Comparison of ENCODE assay signal across 9 cellular contexts in genomic region chr19:29663861-29664752, GRCh38. TPM values are rescaled to one million over a fixed set of nuclear protein-coding genes. Genes with fewer than 3 reads are reported as not detected.
DNase-seq lines count a peak whose midpoint lies in the region; ATAC-seq and TF ChIP-seq lines count a peak whose summit lies in the region.
"Had no signal": no experiment of that assay in that cellular context is flagged by ENCODE, and none has a peak within 500 bp of the region (broad histone marks: within the 10 kb centered on the region; RNA-seq: fewer than 3 reads in every experiment).

No MANE protein-coding gene starts in this region.

- peak overlapping the region; percentile 94 for H3K4me3 ChIP-seq in thoracic aorta

- peak overlapping the region; percentile 88 for H3K4me3 Mint-ChIP-seq in activated CD4-positive, alpha-beta T cell treated with anti-CD3 and anti-CD28 coated beads, Interleukin-2, amount 10 ng/mL, durations not matched to agents 7 days and 5 days
- peak overlapping the region; percentile 82 for H3K4me3 Mint-ChIP-seq in activated T-helper 17 cell treated with anti-CD3 and anti-CD28 coated beads, Interleukin-2, amount 50 U/mL, for 72 hours

- POLR2A ChIA-PET in activated CD4-positive, alpha-beta T cell treated with anti-CD3 and anti-CD28 coated beads, Interleukin-2, amount 10 ng/mL, durations not matched to agents 7 days and 5 days (lab: Charles Lee): no interaction called here

- peaks cover 46 to 60% of the 10 kb centered on the region in 2 donors for H3K4me1 ChIP-seq in thoracic aorta (ENCODE audit: control insufficient read depth in 1 of 2, low read depth in 2 of 2)

- CTCF ChIA-PET in activated CD4-positive, alpha-beta T cell treated with anti-CD3 and anti-CD28 coated beads, Interleukin-2, amount 10 ng/mL, durations not matched to agents 7 days and 5 days (lab: Charles Lee): interaction anchor here (0.9 to 5.2 kb wide), 6 partner anchors 8 to 53 kb away, joined by 3 to 34 read pairs (median 6); no protein-coding TSS in a partner anchor

- H3K36me3 ChIP-seq in thoracic aorta: no peaks in the 10 kb centered on the region

- H3K4me1 Mint-ChIP-seq in activated CD4-positive, alpha-beta T cell treated with anti-CD3 and anti-CD28 coated beads, Interleukin-2, amount 10 ng/mL, durations not matched to agents 7 days and 5 days: peaks cover 57% of the 10 kb centered on the region
- H3K4me1 Mint-ChIP-seq in activated T-helper 17 cell treated with anti-CD3 and anti-CD28 coated beads, Interleukin-2, amount 50 U/mL, for 72 hours: peaks cover 17% of the 10 kb centered on the region

- no peaks in the 10 kb centered on the region for H3K9me3 Mint-ChIP-seq in activated CD4-positive, alpha-beta T cell treated with anti-CD3 and anti-CD28 coated beads, Interleukin-2, amount 10 ng/mL, durations not matched to agents 7 days and 5 days
- H3K9me3 Mint-ChIP-seq in activated T-helper 17 cell treated with anti-CD3 and anti-CD28 coated beads, Interleukin-2, amount 50 U/mL, for 72 hours: no peaks in the 10 kb centered on the region

- H3K36me3 Mint-ChIP-seq in activated CD4-positive, alpha-beta T cell treated with anti-CD3 and anti-CD28 coated beads, Interleukin-2, amount 10 ng/mL, durations not matched to agents 7 days and 5 days (ENCODE audit: low read depth): peaks cover 25% of the 10 kb centered on the region
- peaks cover 36% of the 10 kb centered on the region for H3K36me3 Mint-ChIP-seq in activated T-helper 17 cell treated with anti-CD3 and anti-CD28 coated beads, Interleukin-2, amount 50 U/mL, for 72 hours (ENCODE audit: low read depth)

- peak overlapping the region; percentile 95 for H3K27ac ChIP-seq in thoracic aorta

- H3K27me3 Mint-ChIP-seq in activated CD4-positive, alpha-beta T cell treated with anti-CD3 and anti-CD28 coated beads, Interleukin-2, amount 10 ng/mL, durations not matched to agents 7 days and 5 days: no peaks in the 10 kb centered on the region
- no peaks in the 10 kb centered on the region for H3K27me3 Mint-ChIP-seq in activated T-helper 17 cell treated with anti-CD3 and anti-CD28 coated beads, Interleukin-2, amount 50 U/mL, for 72 hours

- no peaks in the 10 kb centered on the region for H3K27me3 ChIP-seq in thoracic aorta (replicated peaks; ENCODE audit: insufficient read depth)

- no peak for TF ChIP-seq CTCF in thoracic aorta (IDR thresholded peaks at IDR 0.05)

- no peak for ATAC-seq in activated T-helper 17 cell treated with anti-CD3 and anti-CD28 coated beads, Interleukin-2, amount 50 U/mL, for 72 hours (replicated peaks)
- no peak for ATAC-seq in thoracic aorta (ENCODE audit: insufficient number of reproducible peaks, low FRiP score, low read depth)
- ATAC-seq in HG03469 (IDR thresholded peaks at IDR 0.05; ENCODE audit: unreplicated experiment): no peak

- H3K27ac Mint-ChIP-seq in activated CD4-positive, alpha-beta T cell treated with anti-CD3 and anti-CD28 coated beads, Interleukin-2, amount 10 ng/mL, durations not matched to agents 7 days and 5 days: peak overlapping the region; percentile 80
- no peak overlapping the region for H3K27ac Mint-ChIP-seq in activated T-helper 17 cell treated with anti-CD3 and anti-CD28 coated beads, Interleukin-2, amount 50 U/mL, for 72 hours

- H3K9me3 ChIP-seq in thoracic aorta: no peaks in the 10 kb centered on the region

- no peak for DNase-seq in activated CD4-positive, alpha-beta T cell treated with anti-CD3 and anti-CD28 coated beads, Interleukin-2, amount 10 ng/mL, durations not matched to agents 7 days and 5 days
- no peak for DNase-seq in activated CD4-positive, alpha-beta T cell treated with anti-CD3 and anti-CD28 coated beads, Interleukin-2, amount 50 U/mL, for 1 hour
- peak; percentile 45 for DNase-seq in kidney tubule cell (ENCODE audit: low spot score)
- DNase-seq in thoracic aorta (ENCODE audit: low spot score): no peak
- DNase-seq in RKO (ENCODE audit: low spot score): no peak
- DNase-seq in DMS79 treated with DMSO at 0.1 percent for 48 hours (lab: John Stamatoyannopoulos, UW): no peak
- DNase-seq: stimulated activated CD4-positive, alpha-beta T cell treated with anti-CD3 and anti-CD28 coated beads, Interleukin-4, amount 100 ng/mL, for 24 hours had no signal

RNA-seq across cellular contexts. Expression of gene PLEKHF1, which starts 1.2 kb away (rescaled TPM):
- 10 to 100 TPM; 49.4 to 52.1 TPM for total RNA-seq in activated CD4-positive, alpha-beta T cell treated with anti-CD3 and anti-CD28 coated beads, Interleukin-2, amount 10 ng/mL, durations not matched to agents 7 days and 5 days
- 10 to 100 TPM; 34.4 to 40.3 TPM for total RNA-seq in activated T-helper 17 cell treated with anti-CD3 and anti-CD28 coated beads, Interleukin-2, amount 50 U/mL, for 72 hours
- total RNA-seq in thoracic aorta: 10 to 100 TPM; 21.4 to 56.2 TPM

RNA-seq across cellular contexts. Expression of gene C19orf12, which starts 51.0 kb away (rescaled TPM):
- total RNA-seq in activated CD4-positive, alpha-beta T cell treated with anti-CD3 and anti-CD28 coated beads, Interleukin-2, amount 10 ng/mL, durations not matched to agents 7 days and 5 days: 10 to 100 TPM; 36.5 to 38.8 TPM
- total RNA-seq in activated T-helper 17 cell treated with anti-CD3 and anti-CD28 coated beads, Interleukin-2, amount 50 U/mL, for 72 hours: 10 to 100 TPM; 34.5 to 39.1 TPM
- 10 to 100 TPM; 36.1 to 46.4 TPM for total RNA-seq in thoracic aorta

RNA-seq across cellular contexts. Expression of gene POP4, which starts 58.0 kb away (rescaled TPM):
- total RNA-seq in activated CD4-positive, alpha-beta T cell treated with anti-CD3 and anti-CD28 coated beads, Interleukin-2, amount 10 ng/mL, durations not matched to agents 7 days and 5 days: 100 to 1,000 TPM in 1 of 2 experiments, 10 to 100 TPM in 1; 96.0 to 113 TPM
- 100 to 1,000 TPM in 1 of 2 donors, 10 to 100 TPM in 1; 59.4 to 102 TPM for total RNA-seq in activated T-helper 17 cell treated with anti-CD3 and anti-CD28 coated beads, Interleukin-2, amount 50 U/mL, for 72 hours
- total RNA-seq in thoracic aorta: 10 to 100 TPM; 57.2 to 58.8 TPM
